In genomic region chr7:158415316-158415715, GRCh38 we compare ENCODE assay signal across 22 cellular contexts.
DNase-seq lines count a peak whose midpoint lies in the region; ATAC-seq and TF ChIP-seq lines count a peak whose summit lies in the region.
"Had no signal": no experiment of that assay in that cellular context is flagged by ENCODE, and none has a peak within 500 bp of the region (broad histone marks: within the 10 kb centered on the region; RNA-seq: fewer than 3 reads in every experiment).

No MANE protein-coding gene starts in this region.

- H3K79me2 ChIP-seq in neural cell (replicated peaks; ENCODE audit: insufficient read depth, low read length) = peaks cover 3% of the 10 kb centered on the region

- no peak for ATAC-seq in GM18868 (IDR thresholded peaks at IDR 0.05; ENCODE audit: unreplicated experiment)
- ATAC-seq: HCT116, PC-3 had no signal

- H2AFZ ChIP-seq in neural cell (ENCODE audit: low read depth, low read length) = no peak overlapping the region

- no peak for TF ChIP-seq POLR2A in Peyer's patch (IDR thresholded peaks at IDR 0.05)

- CTCF ChIA-PET in A673 (lab: Charles Lee) = no interaction called here

- H4K20me1 ChIP-seq in neural cell (ENCODE audit: insufficient read depth) = no peaks in the 10 kb centered on the region

- DNase-seq in Peyer's patch = peak in 2 of 3 donors; percentile 15 to 27
- peak in 2 of 10 donors; percentile 23 to 26 for DNase-seq in dorsolateral prefrontal cortex
- DNase-seq in substantia nigra (lab: John Stamatoyannopoulos, UW) = no peak
- no peak for DNase-seq in COLO668 (lab: John Stamatoyannopoulos, UW; ENCODE audit: unreplicated experiment)
- DNase-seq in A673 (ENCODE audit: low spot score) = no peak
- DNase-seq: CD4-positive, CD25-positive, alpha-beta regulatory T cell; MM.1S; NCI-H2029 treated with DMSO at 0.1 percent for 48 hours; NCI-H446 treated with DMSO at 0.1 percent for 48 hours; NCI-H526; NCI-H82; NK-92 treated with Interleukin-12 subunit alpha and Interleukin-12 subunit beta, amount 100 ng/mL, for 24 hours; PC-3; Right ventricle myocardium superior; RPMI8226 had no signal

- H3K9me3 ChIP-seq in Peyer's patch = no peaks in the 10 kb centered on the region
- H3K9me3 ChIP-seq in neural cell (ENCODE audit: low read length) = no peaks in the 10 kb centered on the region
- H3K9me3 ChIP-seq in A673 (ENCODE audit: low read depth, low read length, poor library complexity, severe bottlenecking) = no peaks in the 10 kb centered on the region
- H3K9me3 ChIP-seq: SJSA1 had no signal

- no peak for TF ChIP-seq CTCF in Peyer's patch (IDR thresholded peaks at IDR 0.05)
- no peak for TF ChIP-seq CTCF in dorsolateral prefrontal cortex (IDR thresholded peaks at IDR 0.05 in 54 of 56, conservative IDR thresholded peaks at IDR 0.05 in 2 of 56; ENCODE audit: low read depth in 1 of 56, partially characterized antibody in 56 of 56)
- no peak for TF ChIP-seq CTCF in neural cell (IDR thresholded peaks at IDR 0.05; ENCODE audit: poor library complexity, severe bottlenecking)
- no peak for TF ChIP-seq CTCF in A673 (conservative IDR thresholded peaks at IDR 0.05; ENCODE audit: low read depth, low read length)

- peaks cover 7% of the 10 kb centered on the region for H3F3A ChIP-seq in neural cell (ENCODE audit: insufficient read depth, low read length, poor library complexity, severe bottlenecking)

- TF ChIP-seq RAD21 in neural cell (conservative IDR thresholded peaks at IDR 0.05) = no peak

- H3K27me3 ChIP-seq in Peyer's patch = no peaks in the 10 kb centered on the region
- no peaks in the 10 kb centered on the region for H3K27me3 ChIP-seq in dorsolateral prefrontal cortex
- H3K27me3 ChIP-seq in neural cell (ENCODE audit: insufficient read depth, low read depth, low read length) = no peaks in the 10 kb centered on the region
- H3K27me3 ChIP-seq in A673 (replicated peaks; ENCODE audit: insufficient read depth, low read depth, low read length, poor library complexity) = peaks cover 17% of the 10 kb centered on the region
- H3K27me3 ChIP-seq: BLaER1, SJSA1 had no signal

- intact Hi-C loops in dorsolateral prefrontal cortex (cut with DNase I) = no loop called here
- intact Hi-C loops in A673 (cut with micrococcal nuclease; ENCODE audit: unreplicated experiment) = no loop called here

- H3K9ac ChIP-seq in neural cell (ENCODE audit: low read length) = peak overlapping the region; percentile 61
- H3K9ac ChIP-seq: BLaER1, KMS-11 had no signal

- H3K36me3 ChIP-seq in Peyer's patch (no peaks in the 10 kb centered on the region), neural cell (ENCODE audit: insufficient read depth, low read length) (no peaks in the 10 kb centered on the region), A673 (ENCODE audit: insufficient read depth, low read length, poor library complexity, severe bottlenecking) (no peaks in the 10 kb centered on the region)
- H3K36me3 ChIP-seq: BLaER1, SJSA1 had no signal

- H3K27ac ChIP-seq in Peyer's patch = no peak overlapping the region
- peak overlapping the region in 41 of 59 donors; percentile 1 to 89 (median 74) for H3K27ac ChIP-seq in dorsolateral prefrontal cortex
- peak overlapping the region; percentile 89 for H3K27ac ChIP-seq in neural cell (ENCODE audit: low read length)
- peak overlapping the region; percentile 51 for H3K27ac ChIP-seq in substantia nigra (ENCODE audit: low read depth, low read length, poor library complexity, severe bottlenecking)
- no peak overlapping the region for H3K27ac ChIP-seq in A673 (ENCODE audit: low read depth, low read length, poor library complexity, severe bottlenecking)
- H3K27ac ChIP-seq: BLaER1, HL-60, KMS-11, SJSA1 had no signal

- POLR2A ChIA-PET in A673 (lab: Charles Lee; ENCODE audit: low non-redundant PET) = no interaction called here

- H3K4me2 ChIP-seq in neural cell (ENCODE audit: low read length) = no peak overlapping the region
- H3K4me2 ChIP-seq: BLaER1, KMS-11 had no signal

- H3K4me1 ChIP-seq in Peyer's patch (no peaks in the 10 kb centered on the region), A673 (ENCODE audit: insufficient read depth, low read length, poor library complexity, severe bottlenecking) (no peaks in the 10 kb centered on the region)
- H3K4me1 ChIP-seq: BLaER1 had no signal

- no peaks in the 10 kb centered on the region for H3K9me2 ChIP-seq in neural cell (ENCODE audit: insufficient read depth, low read length)

- TF ChIP-seq EP300 in neural cell (conservative IDR thresholded peaks at IDR 0.05; ENCODE audit: poor library complexity, severe bottlenecking) = no peak

- BruUV-seq in A673 (replicated peaks; lab: Mats Ljungman, UMichigan) = no TSS peak

- H3K4me3 ChIP-seq in Peyer's patch = no peak overlapping the region
- H3K4me3 ChIP-seq in dorsolateral prefrontal cortex = no peak overlapping the region
- peak overlapping the region; percentile 43 for H3K4me3 ChIP-seq in neural cell (ENCODE audit: low read length)
- H3K4me3 ChIP-seq in A673 (ENCODE audit: low read depth, low read length, poor library complexity, severe bottlenecking) = no peak overlapping the region
- H3K4me3 ChIP-seq: BLaER1, SJSA1 had no signal

TF ChIP-seq in neural cell, 6 proteins besides CTCF, POLR2A, EP300 and RAD21:
- TF ChIP-seq MXI1 (conservative IDR thresholded peaks at IDR 0.05; ENCODE audit: poor library complexity, severe bottlenecking) (no peak), TAF1 (IDR thresholded peaks at IDR 0.05; ENCODE audit: low read depth) (no peak), POLR2AphosphoS5 (IDR thresholded peaks at IDR 0.05) (no peak), EZH2 (IDR thresholded peaks at IDR 0.05; ENCODE audit: borderline replicate concordance, insufficient read depth, low read length, poor library complexity, severe bottlenecking) (no peak), SMC3 (conservative IDR thresholded peaks at IDR 0.05; ENCODE audit: poor library complexity) (no peak), REST (IDR thresholded peaks at IDR 0.05; ENCODE audit: borderline replicate concordance) (no peak)
TF ChIP-seq in neural cell: peak in this region for 0.

Comparison
In these comparisons a context has a peak if more than half of its experiments do, and no peak if none do; other contexts are left out.
1. DNase-seq: peak in Peyer's patch (2 of 3); none in substantia nigra (0 of 49), COLO668 (single experiment) and A673 (single experiment).
2. H3K27ac ChIP-seq: peak in dorsolateral prefrontal cortex (41 of 59), neural cell (single experiment) and substantia nigra (single experiment); none in Peyer's patch (0 of 4) and A673 (single experiment).